In the genomic region with DNA sequence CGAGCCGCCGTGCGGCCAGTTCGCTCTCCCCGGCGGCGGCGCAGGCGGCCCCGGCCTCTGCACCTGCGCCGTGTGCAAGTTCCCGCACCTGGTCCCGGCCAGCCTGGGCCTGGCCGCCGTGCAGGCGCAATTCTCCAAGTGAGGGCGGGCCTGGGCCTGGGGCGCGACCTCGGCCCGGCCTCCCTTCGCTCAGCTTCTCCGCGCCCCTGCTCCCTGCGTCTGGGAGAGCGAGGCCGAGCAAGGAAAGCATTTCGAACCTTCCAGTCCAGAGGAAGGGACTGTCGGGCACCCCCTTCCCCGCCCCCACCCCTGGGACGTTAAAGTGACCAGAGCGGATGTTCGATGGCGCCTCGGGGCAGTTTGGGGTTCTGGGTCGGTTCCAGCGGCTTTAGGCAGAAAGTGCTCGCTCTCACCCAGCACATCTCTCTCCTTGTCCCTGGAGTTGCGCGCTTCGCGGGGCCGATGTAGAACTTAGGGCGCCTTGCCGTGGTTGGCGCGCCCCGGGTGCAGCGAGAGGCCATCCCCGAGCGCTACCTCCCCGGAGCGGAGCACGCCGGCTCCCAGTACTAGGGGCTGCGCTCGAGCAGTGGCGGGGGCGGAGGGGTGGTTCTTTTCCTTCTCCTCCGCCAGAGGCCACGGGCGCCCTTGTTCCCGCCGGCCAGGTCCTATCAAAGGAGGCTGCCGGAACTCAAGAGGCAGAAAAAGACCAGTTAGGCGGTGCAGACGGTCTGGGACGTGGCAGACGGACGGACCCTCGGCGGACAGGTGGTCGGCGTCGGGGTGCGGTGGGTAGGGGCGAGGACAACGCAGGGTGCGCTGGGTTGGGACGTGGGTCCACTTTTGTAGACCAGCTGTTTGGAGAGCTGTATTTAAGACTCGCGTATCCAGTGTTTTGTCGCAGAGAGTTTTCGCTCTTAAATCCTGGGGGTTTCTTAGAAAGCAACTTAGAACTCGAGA, we compare ENCODE assay signal across 8 cellular contexts. TPM values are rescaled to one million over a fixed set of nuclear protein-coding genes. Genes with fewer than 3 reads are reported as not detected.
A peak's percentile ranks its signal among the peaks of the same experiment; 100 is the strongest.
DNase-seq lines count a peak whose midpoint lies in the region; ATAC-seq, FAIRE-seq and TF ChIP-seq lines count a peak whose summit lies in the region.

No MANE protein-coding gene starts in this region.

- H3K79me2 ChIP-seq in astrocyte (ENCODE audit: insufficient read depth, low read length), result no peaks in the 10 kb centered on the region

- no peak for TF ChIP-seq POLR2A in suprapubic skin (IDR thresholded peaks at IDR 0.05)

- peak overlapping the region; percentile 78 for H3K4me2 ChIP-seq in astrocyte (ENCODE audit: low read length)

- no peaks in the 10 kb centered on the region for H3K36me3 ChIP-seq in HUES6 (ENCODE audit: control insufficient read depth, insufficient read depth, low read length)
- no peaks in the 10 kb centered on the region for H3K36me3 ChIP-seq in astrocyte (ENCODE audit: insufficient read depth, low read length)
- H3K36me3 ChIP-seq in suprapubic skin, result no peaks in the 10 kb centered on the region

- H3K9me3 Mint-ChIP-seq in astrocyte (ENCODE audit: unreplicated experiment), result peaks cover 9% of the 10 kb centered on the region

- H2AFZ ChIP-seq in astrocyte (ENCODE audit: low read depth, low read length), result no peak overlapping the region

- peaks cover 27% of the 10 kb centered on the region for H3K4me1 ChIP-seq in HUES6 (ENCODE audit: control insufficient read depth, insufficient read depth, low read length)
- H3K4me1 ChIP-seq in astrocyte (ENCODE audit: insufficient read depth, low read length), result no peaks in the 10 kb centered on the region
- peaks cover 25% of the 10 kb centered on the region for H3K4me1 ChIP-seq in suprapubic skin

- DNase-seq in COLO668 (lab: John Stamatoyannopoulos, UW; ENCODE audit: unreplicated experiment) (peak; percentile 80), astrocyte (ENCODE audit: low read depth) (no peak), left colon (no peak), suprapubic skin (ENCODE audit: low spot score in 2 of 2) (no peak), COLO829 (ENCODE audit: low spot score) (no peak)

- H3K27me3 ChIP-seq in HUES6 (ENCODE audit: control insufficient read depth, insufficient read depth, low read length), result peaks cover 100% of the 10 kb centered on the region
- H3K27me3 ChIP-seq in astrocyte (ENCODE audit: insufficient read depth, low read length), result peaks cover 89% of the 10 kb centered on the region
- H3K27me3 ChIP-seq in suprapubic skin, result peaks cover 100% of the 10 kb centered on the region

- peaks cover 10% of the 10 kb centered on the region for H3K4me1 Mint-ChIP-seq in astrocyte (ENCODE audit: low read depth, unreplicated experiment)

- H3K4me3 ChIP-seq in HUES6 (ENCODE audit: low read depth, low read length) (peak overlapping the region; percentile 65), astrocyte (ENCODE audit: insufficient read depth, low read depth, low read length) (no peak overlapping the region), suprapubic skin (peak overlapping the region; percentile 49)

- peak; percentile 23 for ATAC-seq in left colon
- ATAC-seq in GM19467 (IDR thresholded peaks at IDR 0.05; ENCODE audit: unreplicated experiment), result no peak
- ATAC-seq in HG03039 (IDR thresholded peaks at IDR 0.05; ENCODE audit: unreplicated experiment), result no peak

- no peak for FAIRE-seq in astrocyte (lab: Jason Lieb, UNC)

- no peak overlapping the region for H3K27ac Mint-ChIP-seq in astrocyte (ENCODE audit: unreplicated experiment)

- no peak for TF ChIP-seq EP300 in suprapubic skin (IDR thresholded peaks at IDR 0.05)

- no peak for TF ChIP-seq CTCF in astrocyte (IDR thresholded peaks at IDR 0.05; ENCODE audit: insufficient read depth, low read depth, low read length)
- no peak for TF ChIP-seq CTCF in suprapubic skin (IDR thresholded peaks at IDR 0.05)

- peaks cover 59% of the 10 kb centered on the region for H3K27me3 Mint-ChIP-seq in astrocyte (ENCODE audit: low read depth, unreplicated experiment)

- H3K9ac ChIP-seq in HUES6 (ENCODE audit: low read length), result no peak overlapping the region
- H3K9ac ChIP-seq in astrocyte (ENCODE audit: low read length), result no peak overlapping the region

- H3K4me3 Mint-ChIP-seq in astrocyte (ENCODE audit: unreplicated experiment), result peak overlapping the region; percentile 71

- WGBS in suprapubic skin, result 2% methylated on average over 36 of the region's 87 CpGs

- H3K27ac ChIP-seq in HUES6 (ENCODE audit: low read depth, low read length), result no peak overlapping the region
- no peak overlapping the region for H3K27ac ChIP-seq in astrocyte (ENCODE audit: low read depth, low read length)
- H3K27ac ChIP-seq in suprapubic skin, result no peak overlapping the region

- no peaks in the 10 kb centered on the region for H3K36me3 Mint-ChIP-seq in astrocyte (ENCODE audit: low read depth, unreplicated experiment)

- peaks cover 4% of the 10 kb centered on the region; the same call in 1 of the 2 replicates for H3K9me3 ChIP-seq in HUES6 (ENCODE audit: control insufficient read depth, insufficient read depth, low read depth, low read length)
- peaks cover 6% of the 10 kb centered on the region for H3K9me3 ChIP-seq in astrocyte (ENCODE audit: insufficient read depth, low read depth, low read length)
- no peaks in the 10 kb centered on the region for H3K9me3 ChIP-seq in suprapubic skin

- intact Hi-C loops in left colon (cut with DNase I, micrococcal nuclease), result no loop called here

- no peaks in the 10 kb centered on the region for H4K20me1 ChIP-seq in astrocyte (ENCODE audit: insufficient read depth, low read length)

RNA-seq across cellular contexts. Expression of a gene that starts 1.3 kb away (rescaled TPM):
- total RNA-seq in astrocyte (not detected in 2 replicates), left colon (not detected), suprapubic skin (under 1 TPM in 1 of 4 donors, not detected in 3; 0.42 TPM)

RNA-seq across cellular contexts. Expression of a gene that starts 45.5 kb away (rescaled TPM):
- total RNA-seq in astrocyte (2.5 and 2.6 TPM in 2 replicates), left colon (not detected), suprapubic skin (not detected)
